Comparison of ENCODE assay signal across 17 cellular contexts in the genomic region with DNA sequence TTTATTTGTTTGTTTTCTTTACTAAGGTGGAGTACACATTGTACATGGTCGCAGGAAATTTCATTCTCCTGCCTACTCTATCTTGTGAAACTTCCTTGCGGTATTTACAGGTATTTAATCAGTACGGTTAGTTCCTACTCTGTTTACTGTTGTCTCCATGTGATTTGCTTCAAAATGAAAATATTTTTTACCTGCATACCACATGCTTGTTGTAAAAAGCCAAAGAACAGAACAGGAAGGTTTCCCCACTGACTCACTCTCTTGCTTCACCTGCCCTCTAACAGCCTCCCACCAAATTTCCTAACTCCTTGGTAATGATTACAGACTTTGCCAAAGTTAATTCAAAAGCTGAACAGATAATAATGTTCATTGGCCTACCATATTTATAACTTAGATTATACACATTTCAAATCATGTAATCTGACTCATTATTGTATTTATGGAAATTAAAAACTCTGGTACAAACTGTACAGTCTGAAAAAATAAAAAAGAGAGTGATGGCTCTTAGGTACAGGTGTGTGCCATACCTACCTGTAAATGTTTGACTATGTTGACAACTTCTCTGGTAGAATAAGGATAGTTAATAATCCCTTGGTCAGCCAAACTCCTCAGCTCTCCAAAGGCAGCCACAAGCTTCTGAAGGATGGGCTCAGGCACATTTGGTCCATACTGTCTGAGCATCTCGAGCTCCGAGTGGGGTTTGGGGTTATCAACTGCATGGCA.
DNase-seq lines count a peak whose midpoint lies in the region; ATAC-seq and TF ChIP-seq lines count a peak whose summit lies in the region.
"Had no signal": no experiment of that assay in that cellular context is flagged by ENCODE, and none has a peak within 500 bp of the region (broad histone marks: within the 10 kb centered on the region; RNA-seq: fewer than 3 reads in every experiment).

No MANE protein-coding gene starts in this region.

- H3K9me3 ChIP-seq in PC-3 (ENCODE audit: low read length) = no peaks in the 10 kb centered on the region
- H3K9me3 ChIP-seq in neutrophil = no peaks in the 10 kb centered on the region
- H3K9me3 ChIP-seq: HAP-1 had no signal

- no peak overlapping the region for H3K9ac ChIP-seq in PC-3 (ENCODE audit: low read length)

- TF ChIP-seq CTCF in C4-2B (conservative IDR thresholded peaks at IDR 0.05) = no peak
- no peak for TF ChIP-seq CTCF in PC-3 (conservative IDR thresholded peaks at IDR 0.05; ENCODE audit: low read depth, low read length)
- no peak for TF ChIP-seq CTCF in neutrophil (IDR thresholded peaks at IDR 0.05)

- no peaks in the 10 kb centered on the region for H4K20me1 ChIP-seq in PC-3 (ENCODE audit: low read length)

- no peak overlapping the region for H3K4me3 ChIP-seq in PC-3 (ENCODE audit: low read length)
- H3K4me3 ChIP-seq in neutrophil (ENCODE audit: low read depth in 1 of 2, low read length in 1 of 2) = no peak overlapping the region
- H3K4me3 ChIP-seq: HAP-1, SK-N-MC had no signal

- H3K79me2 ChIP-seq in PC-3 (ENCODE audit: low read length) = no peaks in the 10 kb centered on the region

- DNase-seq in PC-3 = peak; percentile 1
- DNase-seq in caudate nucleus (lab: John Stamatoyannopoulos, UW) = peak in 4 of 61 donors; percentile 1 to 36 (median 2)
- DNase-seq in stimulated activated CD4-positive, alpha-beta T cell treated with anti-CD3 and anti-CD28 coated beads, Interleukin-2, amount 100 ng/mL, for 24 hours = no peak
- DNase-seq in T-helper 9 cell = no peak
- no peak for DNase-seq in C1 segment of cervical spinal cord (lab: John Stamatoyannopoulos, UW)
- DNase-seq: CD4-positive, alpha-beta T cell; DMS79 treated with DMSO at 0.1 percent for 48 hours; NCI-H187; NCI-H345; NCI-H526 treated with DMSO at 0.1 percent for 48 hours; NK-92 treated with Interleukin-12 subunit alpha and Interleukin-12 subunit beta, amount 100 ng/mL, for 24 hours had no signal

- CTCF ChIA-PET in PC-3 (lab: Charles Lee) = no interaction called here

- no peaks in the 10 kb centered on the region for H3K9me2 ChIP-seq in PC-3 (replicated peaks; ENCODE audit: low read length)

- intact Hi-C loops in PC-3 (cut with micrococcal nuclease) = no loop called here

- H3F3A ChIP-seq in PC-3 (ENCODE audit: low read length, unreplicated experiment) = no peaks in the 10 kb centered on the region

- ATAC-seq in PC-3 (no peak), HG03439 (IDR thresholded peaks at IDR 0.05; ENCODE audit: unreplicated experiment) (no peak)
- ATAC-seq: Right ventricle myocardium inferior had no signal

- H3K36me3 ChIP-seq in PC-3 (ENCODE audit: low read depth, low read length) = no peaks in the 10 kb centered on the region; the same call in 1 of the 2 replicates
- H3K36me3 ChIP-seq in neutrophil = no peaks in the 10 kb centered on the region

- H3K27me3 ChIP-seq in PC-3 (ENCODE audit: low read length) (no peaks in the 10 kb centered on the region), neutrophil (no peaks in the 10 kb centered on the region)

- POLR2A ChIA-PET in PC-3 (lab: Charles Lee; ENCODE audit: unreplicated experiment) = no interaction called here

- no peaks in the 10 kb centered on the region for H3K4me1 ChIP-seq in PC-3 (ENCODE audit: insufficient read depth, low read length)
- peaks cover 45 to 46% of the 10 kb centered on the region in 2 experiments for H3K4me1 ChIP-seq in neutrophil (ENCODE audit: control insufficient read depth in 1 of 2, insufficient read depth in 1 of 2, low read depth in 1 of 2, low read length in 1 of 2)
- H3K4me1 ChIP-seq: HAP-1 had no signal

- H3K4me2 ChIP-seq in PC-3 (ENCODE audit: low read length) = no peak overlapping the region

- no TSS peak for BruUV-seq in PC-3 (replicated peaks; lab: Mats Ljungman, UMichigan)

- H3K27ac ChIP-seq in C4-2B (peak overlapping the region; percentile 69; the same call in 1 of the 2 replicates), PC-3 (ENCODE audit: low read length) (no peak overlapping the region), caudate nucleus (ENCODE audit: low read depth, low read length) (peak overlapping the region; percentile 58), neutrophil (peak overlapping the region; percentile 74)
- H3K27ac ChIP-seq: SK-N-MC had no signal

- H2AFZ ChIP-seq in PC-3 (ENCODE audit: low read length) = no peak overlapping the region
